16 cellular contexts compared by ENCODE assay signal in the genomic region with DNA sequence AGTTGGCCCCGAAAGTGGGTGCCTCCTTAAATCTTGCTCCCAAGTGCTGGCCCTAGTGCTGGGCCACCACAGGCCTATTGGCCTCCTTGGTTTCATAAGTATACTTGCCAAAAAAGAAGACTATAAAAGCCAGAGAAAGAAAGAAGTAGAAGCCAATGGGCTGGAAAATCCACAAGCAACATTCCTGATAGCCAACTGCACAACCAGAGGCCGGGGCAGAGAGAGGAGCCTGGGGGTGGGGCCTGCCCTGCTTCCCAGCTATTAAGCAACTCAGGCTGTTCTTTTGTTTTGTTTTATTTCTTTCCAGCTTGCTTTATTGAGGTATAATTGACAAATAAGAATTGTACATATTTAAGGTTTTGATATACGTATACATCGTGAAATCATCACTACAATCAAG.
DNase-seq lines count a peak whose midpoint lies in the region; ATAC-seq lines count a peak whose summit lies in the region.
"Had no signal": no experiment of that assay in that cellular context is flagged by ENCODE, and none has a peak within 500 bp of the region (broad histone marks: within the 10 kb centered on the region; RNA-seq: fewer than 3 reads in every experiment).

No MANE protein-coding gene starts in this region.

- H3K27me3 ChIP-seq in right cardiac atrium (ENCODE audit: control insufficient read depth, insufficient read depth) (no peaks in the 10 kb centered on the region), aorta (ENCODE audit: control insufficient read depth in 1 of 2, insufficient read depth in 2 of 2, low read length in 1 of 2) (no peaks in the 10 kb centered on the region), HAP-1 (ENCODE audit: low read depth) (no peaks in the 10 kb centered on the region)

- H3K27ac ChIP-seq in right cardiac atrium (ENCODE audit: low read length) (no peak overlapping the region), aorta (ENCODE audit: low read depth in 1 of 2, low read length in 2 of 2) (no peak overlapping the region)

- no peaks in the 10 kb centered on the region for H3K9me3 ChIP-seq in right cardiac atrium (ENCODE audit: control insufficient read depth, low read length)
- H3K9me3 ChIP-seq in aorta (ENCODE audit: control insufficient read depth, low read length): no peaks in the 10 kb centered on the region
- H3K9me3 ChIP-seq in HAP-1: no peaks in the 10 kb centered on the region

- no peak overlapping the region for H3K4me3 ChIP-seq in right cardiac atrium (ENCODE audit: low read length)
- H3K4me3 ChIP-seq in aorta (ENCODE audit: low read length in 2 of 2): no peak overlapping the region
- H3K4me3 ChIP-seq in HAP-1: no peak overlapping the region

- ATAC-seq in right cardiac atrium (peak; percentile 28 to 86), aorta (ENCODE audit: low FRiP score) (peak; percentile 55), GM21526 (IDR thresholded peaks at IDR 0.05; ENCODE audit: low FRiP score, unreplicated experiment) (no peak)

- H3K36me3 ChIP-seq in aorta (ENCODE audit: control insufficient read depth in 1 of 2, insufficient read depth in 2 of 2, low read length in 1 of 2): no peaks in the 10 kb centered on the region
- H3K36me3 ChIP-seq in HAP-1 (replicated peaks): no peaks in the 10 kb centered on the region

- H3K4me1 ChIP-seq in right cardiac atrium (ENCODE audit: control insufficient read depth, insufficient read depth, low read length): no peaks in the 10 kb centered on the region
- peaks cover 0 to 2% of the 10 kb centered on the region in 2 donors for H3K4me1 ChIP-seq in aorta (ENCODE audit: control insufficient read depth in 1 of 2, insufficient read depth in 2 of 2, low read length in 2 of 2)
- H3K4me1 ChIP-seq in HAP-1: no peaks in the 10 kb centered on the region

- intact Hi-C loops in right cardiac atrium (cut with DNase I): no loop called here
- intact Hi-C loops in cardiac septum (cut with DNase I): no loop called here
- intact Hi-C loops in aorta (cut with DNase I): no loop called here

- WGBS in right cardiac atrium: 77% methylated on average over 4 of the region's 4 CpGs
- WGBS in aorta, 2 donors: 83 to 85% methylated on average over 4 of the region's 4 CpGs

- in situ Hi-C loops in HAP-1 (cut with MboI; ENCODE audit: low sequenced_read_pairs): no loop called here

- DNase-seq in right cardiac atrium (peak; percentile 40 to 86 (median 69)), cardiac septum (ENCODE audit: low spot score) (no peak), astrocyte of the hippocampus (ENCODE audit: low read depth, low spot score) (peak; percentile 74), myocyte (ENCODE audit: low read depth) (peak; percentile 66), aorta (peak in 1 of 2 donors; percentile 59), SHP77 treated with DMSO at 0.1 percent for 48 hours (lab: John Stamatoyannopoulos, UW) (no peak), HAP-1 (ENCODE audit: low spot score in 2 of 2) (no peak)
- DNase-seq: COR-L47; HFFc6; MM.1S; NCI-H1105; NCI-H1694; NCI-H345; NK-92 treated with Interleukin-12 subunit alpha and Interleukin-12 subunit beta, amount 100 ng/mL, for 24 hours; SIG-M5 had no signal

Comparison
In these comparisons a context has a peak if more than half of its experiments do, and no peak if none do; other contexts are left out.
1. DNase-seq: peak in right cardiac atrium (3 of 3), astrocyte of the hippocampus (single experiment) and myocyte (single experiment); none in cardiac septum (single experiment), SHP77 treated with DMSO at 0.1 percent for 48 hours (single experiment) and HAP-1 (0 of 2).